1 cellular context compared by ENCODE assay signal in genomic region chr11:93717501-93717900, GRCh38.
TF ChIP-seq lines count a peak whose summit lies in the region.

No MANE protein-coding gene starts in this region.

TF ChIP-seq in endothelial cell of umbilical vein, 7 proteins besides CTCF, POLR2A, EP300 and RAD21:
- TF ChIP-seq MYC (IDR thresholded peaks at IDR 0.05; ENCODE audit: low read depth, low read length) (no peak), EZH2 (IDR thresholded peaks at IDR 0.05; ENCODE audit: borderline replicate concordance, low read depth, low read length, severe bottlenecking) (no peak)
